Comparison of ENCODE assay signal across 1 cellular context in the genomic region with DNA sequence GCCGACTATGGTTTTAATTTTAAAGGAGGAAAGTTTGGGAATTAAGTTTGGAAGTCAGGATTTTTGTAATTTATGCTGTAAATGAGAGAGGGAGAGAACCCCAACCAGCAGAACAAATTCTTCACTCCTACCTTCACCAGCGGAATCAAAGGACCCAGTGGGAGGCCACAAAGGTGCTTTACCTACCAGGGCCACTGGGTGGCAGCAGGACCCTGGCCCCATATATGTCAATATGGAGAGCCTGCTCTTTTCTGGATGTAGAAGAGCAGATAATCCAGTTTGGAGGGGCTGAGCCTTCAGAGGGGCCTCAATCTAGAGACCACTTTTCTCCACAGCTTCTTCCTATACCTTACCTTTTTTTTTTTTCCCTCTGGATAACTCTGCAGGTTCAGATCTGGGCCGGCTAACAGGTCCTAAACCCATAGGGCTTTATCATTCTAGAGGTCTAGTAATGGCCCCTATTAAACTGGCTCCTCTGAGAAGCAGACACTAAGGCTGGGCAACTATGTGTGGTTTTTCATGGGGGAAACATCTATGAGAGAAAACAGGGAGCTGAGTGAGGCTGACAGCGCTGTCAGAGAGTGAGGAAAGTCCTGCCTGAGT.
TF ChIP-seq lines count a peak whose summit lies in the region.

No MANE protein-coding gene starts in this region.

TF ChIP-seq in K562, 482 proteins besides CTCF, POLR2A, EP300 and RAD21 (continued from another document):
- peak; percentile 59 to 83; a peak in 3 of 4 replicates for TF ChIP-seq FOXK2 (conservative IDR thresholded peaks at IDR 0.05 in 1 of 2, IDR thresholded peaks at IDR 0.05 in 1 of 2; ENCODE audit: low read depth in 2 of 2)
- TF ChIP-seq TEAD1 (CRISPR knock-in tag; IDR thresholded peaks at IDR 0.05), result no peak
- 0 out of 4 replicates have a peak, but pooled peaks of 1 of the 2 experiments have one; percentile 66 for TF ChIP-seq SRF (CRISPR knock-in tag; IDR thresholded peaks at IDR 0.05)
- no peak for TF ChIP-seq SOX6 (IDR thresholded peaks at IDR 0.05)
- TF ChIP-seq FOXA3 (CRISPR knock-in tag; conservative IDR thresholded peaks at IDR 0.05 in 1 of 2, IDR thresholded peaks at IDR 0.05 in 1 of 2), result peak; percentile 37 to 87; a peak in 3 of 4 replicates
- TF ChIP-seq SMC3 (conservative IDR thresholded peaks at IDR 0.05; ENCODE audit: insufficient read depth, low read depth, low read length), result peak; percentile 78
- TF ChIP-seq JUND (IDR thresholded peaks at IDR 0.05; ENCODE audit: borderline replicate concordance, low read depth, low read length), result 0 out of 2 replicates have a peak, but pooled peaks have one; percentile 11
- no peak for TF ChIP-seq JUND (tag; IDR thresholded peaks at IDR 0.05; ENCODE audit: borderline replicate concordance, low read depth, low read length)
- peak; percentile 66; the same call in 1 of the 2 replicates for TF ChIP-seq CC2D1A (IDR thresholded peaks at IDR 0.05)
- TF ChIP-seq STAG1 (CRISPR knock-in tag; IDR thresholded peaks at IDR 0.05; ENCODE audit: borderline replicate concordance), result peak; percentile 67; the same call in 1 of the 2 replicates
- TF ChIP-seq LEF1 (IDR thresholded peaks at IDR 0.05), result no peak
